ENCODE assay signal across 22 cellular contexts in the genomic region with DNA sequence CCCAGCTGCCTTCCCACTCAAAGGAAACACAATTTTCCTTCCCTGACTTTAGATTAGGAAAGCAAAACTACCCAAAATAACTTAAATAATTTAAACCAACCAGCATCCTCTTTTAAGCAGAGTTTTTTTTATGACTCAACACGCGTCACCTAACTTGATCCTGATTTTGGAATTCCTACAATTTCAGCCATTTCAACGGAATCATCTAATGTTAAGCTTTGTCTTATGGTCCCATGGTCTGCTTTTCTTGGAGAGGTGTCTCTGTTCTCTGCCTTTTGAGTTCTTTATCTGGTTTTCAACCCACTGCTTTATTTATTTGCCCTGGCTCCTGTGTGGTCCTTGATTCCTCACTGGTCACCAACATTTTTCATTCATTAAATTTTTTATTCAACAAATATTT.
A peak's percentile ranks its signal among the peaks of the same experiment; 100 is the strongest.
DNase-seq lines count a peak whose midpoint lies in the region; ATAC-seq and TF ChIP-seq lines count a peak whose summit lies in the region.
"Had no signal": no experiment of that assay in that cellular context is flagged by ENCODE, and none has a peak within 500 bp of the region (broad histone marks: within the 10 kb centered on the region; RNA-seq: fewer than 3 reads in every experiment).

No MANE protein-coding gene starts in this region.

- H2BK5ac ChIP-seq in IMR-90 (ENCODE audit: low read depth, low read length, poor library complexity, severe bottlenecking) = no peak overlapping the region

- no peak for TF ChIP-seq RAD21 in IMR-90 (IDR thresholded peaks at IDR 0.05; ENCODE audit: low read length)

- intact Hi-C loops in IMR-90 (cut with micrococcal nuclease) = no loop called here
- intact Hi-C loops in activated CD4-positive, alpha-beta T cell treated with anti-CD3 and anti-CD28 coated beads, Interleukin-2, amount 10 ng/mL, durations not matched to agents 24 days and 14 days (cut with micrococcal nuclease) = no loop called here

- no peaks in the 10 kb centered on the region for H3K9me3 ChIP-seq in IMR-90 (ENCODE audit: control insufficient read depth, insufficient read depth, low read length)
- H3K9me3 ChIP-seq: esophagus squamous epithelium, neutrophil, prostate gland had no signal

- POLR2A ChIA-PET in IMR-90 (lab: Charles Lee; ENCODE audit: unreplicated experiment) = no interaction called here

- no peaks in the 10 kb centered on the region for H3K9me1 ChIP-seq in IMR-90 (ENCODE audit: insufficient read depth, low read length)

- no peak overlapping the region for H3K4ac ChIP-seq in IMR-90 (ENCODE audit: low read depth, low read length)

- no peak overlapping the region for H2AK5ac ChIP-seq in IMR-90 (ENCODE audit: low read depth, low read length)

- no peaks in the 10 kb centered on the region for H3K4me1 ChIP-seq in IMR-90 (ENCODE audit: control insufficient read depth, insufficient read depth, low read length)
- H3K4me1 ChIP-seq: esophagus squamous epithelium, prostate gland had no signal

- no peak overlapping the region for H3K23ac ChIP-seq in IMR-90 (ENCODE audit: low read depth, low read length)

- BruUV-seq in IMR-90 (replicated peaks; lab: Mats Ljungman, UMichigan) = no TSS peak

- H3K9me3 Mint-ChIP-seq in brain = peaks cover 0 to 13% (median 3%) of the 10 kb centered on the region in 5 experiments
- H3K9me3 Mint-ChIP-seq in neural crest cell = peaks cover 6% of the 10 kb centered on the region
- no peaks in the 10 kb centered on the region for H3K9me3 Mint-ChIP-seq in activated CD4-positive, alpha-beta T cell treated with anti-CD3 and anti-CD28 coated beads, Interleukin-2, amount 10 ng/mL, durations not matched to agents 24 days and 14 days
- H3K9me3 Mint-ChIP-seq: endodermal cell, type B pancreatic cell had no signal

- H3K18ac ChIP-seq in IMR-90 (ENCODE audit: low read depth, low read length) = no peak overlapping the region

- dilution Hi-C loops in IMR-90 (cut with HindIII; ENCODE audit: low sequenced_read_pairs, unreplicated experiment) = no loop called here

- TF ChIP-seq POLR2A in IMR-90 (IDR thresholded peaks at IDR 0.05; ENCODE audit: low read depth, low read length) = no peak

- H2AFZ ChIP-seq in IMR-90 (replicated peaks; ENCODE audit: low read length, poor library complexity) = no peak overlapping the region

- H2AK9ac ChIP-seq in IMR-90 (replicated peaks; ENCODE audit: low read depth, low read length, poor library complexity) = no peak overlapping the region

- H3K14ac ChIP-seq in IMR-90 (replicated peaks; ENCODE audit: low read depth, low read length) = no peak overlapping the region

- TF ChIP-seq CTCF in AG10803 (conservative IDR thresholded peaks at IDR 0.05; ENCODE audit: low read length) (no peak), IMR-90 (conservative IDR thresholded peaks at IDR 0.05; ENCODE audit: low read depth, low read length) (no peak), brain (conservative IDR thresholded peaks at IDR 0.05) (no peak), neural crest cell (conservative IDR thresholded peaks at IDR 0.05) (no peak)

- no peak overlapping the region for H3K27ac ChIP-seq in IMR-90 (ENCODE audit: insufficient read depth, low read length)
- H3K27ac ChIP-seq: esophagus squamous epithelium, neutrophil, prostate gland had no signal

- no peak overlapping the region for H4K91ac ChIP-seq in IMR-90 (ENCODE audit: insufficient read depth, low read depth, low read length)

- H3K36me3 Mint-ChIP-seq in brain (no peaks in the 10 kb centered on the region), neural crest cell (ENCODE audit: low read depth) (no peaks in the 10 kb centered on the region)
- H3K36me3 Mint-ChIP-seq in activated CD4-positive, alpha-beta T cell treated with anti-CD3 and anti-CD28 coated beads, Interleukin-2, amount 10 ng/mL, durations not matched to agents 24 days and 14 days (ENCODE audit: low read depth) = no peaks in the 10 kb centered on the region
- H3K36me3 Mint-ChIP-seq: type B pancreatic cell had no signal

- DNase-seq in AG10803 (ENCODE audit: low read depth) (peak; percentile 25), IMR-90 (peak; percentile 2), neural crest cell (ENCODE audit: low read depth, low spot score) (no peak), medulla oblongata (ENCODE audit: extremely low spot score) (no peak), NCI-H446 (lab: John Stamatoyannopoulos, UW) (no peak)
- DNase-seq in activated CD4-positive, alpha-beta T cell treated with anti-CD3 and anti-CD28 coated beads, Interleukin-2, amount 10 ng/mL, durations not matched to agents 24 days and 14 days = no peak
- DNase-seq: activated CD4-positive, alpha-beta T cell treated with anti-CD3 and anti-CD28 coated beads for 48 hours; activated naive CD4-positive, alpha-beta T cell; activated T-cell treated with anti-CD3 and anti-CD28 coated beads, Interleukin-2, amount 50 U/mL, for 48 hours; C1 segment of cervical spinal cord; Calu3; endodermal cell; esophagus squamous epithelium; KBM-7; NCI-H524 had no signal

- no peak overlapping the region for H4K5ac ChIP-seq in IMR-90 (ENCODE audit: low read depth, low read length)

- no peak overlapping the region for H2BK20ac ChIP-seq in IMR-90 (ENCODE audit: low read depth, low read length)

- no peaks in the 10 kb centered on the region for H3K27me3 ChIP-seq in IMR-90 (ENCODE audit: control insufficient read depth, insufficient read depth, low read length)
- H3K27me3 ChIP-seq: esophagus squamous epithelium, neutrophil had no signal

- no CpG with 5 or more reads among the region's 3 CpGs for WGBS in IMR-90 (ENCODE audit: extremely low coverage in 2 of 2, insufficient read length in 1 of 2), 2 experiments

- no peak overlapping the region for H3K4me2 ChIP-seq in IMR-90 (ENCODE audit: low read depth, low read length)

- H3K27me3 Mint-ChIP-seq in brain (peaks cover 3% of the 10 kb centered on the region), neural crest cell (ENCODE audit: low read depth) (no peaks in the 10 kb centered on the region)
- no peaks in the 10 kb centered on the region for H3K27me3 Mint-ChIP-seq in activated CD4-positive, alpha-beta T cell treated with anti-CD3 and anti-CD28 coated beads, Interleukin-2, amount 10 ng/mL, durations not matched to agents 24 days and 14 days

- H3K9ac ChIP-seq in IMR-90 (ENCODE audit: low read depth, low read length) = no peak overlapping the region

- H3K4me1 Mint-ChIP-seq in brain (peaks cover 10% of the 10 kb centered on the region), neural crest cell (peaks cover 25% of the 10 kb centered on the region)
- H3K4me1 Mint-ChIP-seq in activated CD4-positive, alpha-beta T cell treated with anti-CD3 and anti-CD28 coated beads, Interleukin-2, amount 10 ng/mL, durations not matched to agents 24 days and 14 days = no peaks in the 10 kb centered on the region
- H3K4me1 Mint-ChIP-seq: endodermal cell had no signal

- H3K36me3 ChIP-seq in IMR-90 (ENCODE audit: control insufficient read depth, insufficient read depth, low read length) = no peaks in the 10 kb centered on the region
- H3K36me3 ChIP-seq: esophagus squamous epithelium, neutrophil, prostate gland had no signal

- CTCF ChIA-PET in IMR-90 (lab: Yijun Ruan, JAX) = no interaction called here

- in situ Hi-C loops in IMR-90 (cut with MboI; ENCODE audit: low sequenced_read_pairs) = no loop called here

- H3K56ac ChIP-seq in IMR-90 (ENCODE audit: extremely low read depth, insufficient read depth, low read length) = no peak overlapping the region

- H3K4me3 Mint-ChIP-seq in brain (no peak overlapping the region), neural crest cell (no peak overlapping the region)
- H3K4me3 Mint-ChIP-seq in activated CD4-positive, alpha-beta T cell treated with anti-CD3 and anti-CD28 coated beads, Interleukin-2, amount 10 ng/mL, durations not matched to agents 24 days and 14 days = no peak overlapping the region
- H3K4me3 Mint-ChIP-seq: endodermal cell, type B pancreatic cell had no signal

- no peak overlapping the region for H2BK120ac ChIP-seq in IMR-90 (ENCODE audit: low read depth, low read length)

- H4K20me1 ChIP-seq in IMR-90 (ENCODE audit: insufficient read depth, low read length) = no peaks in the 10 kb centered on the region

- H3K4me3 ChIP-seq in AG10803 (ENCODE audit: low read length) = no peak overlapping the region
- no peak overlapping the region for H3K4me3 ChIP-seq in IMR-90 (ENCODE audit: insufficient read depth, low read depth, low read length)
- H3K4me3 ChIP-seq: esophagus squamous epithelium, lung, prostate gland had no signal

- no peaks in the 10 kb centered on the region for H3K79me1 ChIP-seq in IMR-90 (ENCODE audit: low read depth in 1 of 2, low read length in 2 of 2)

- ATAC-seq in IMR-90 (ENCODE audit: low read depth) (no peak), GM19452 (IDR thresholded peaks at IDR 0.05; ENCODE audit: unreplicated experiment) (no peak)
- ATAC-seq: Panc1 had no signal

- peak overlapping the region in 3 of 5 experiments; percentile 0 to 21 (median 14) for H3K27ac Mint-ChIP-seq in brain
- peak overlapping the region; percentile 81 for H3K27ac Mint-ChIP-seq in neural crest cell (ENCODE audit: unreplicated experiment)
- H3K27ac Mint-ChIP-seq in activated CD4-positive, alpha-beta T cell treated with anti-CD3 and anti-CD28 coated beads, Interleukin-2, amount 10 ng/mL, durations not matched to agents 24 days and 14 days = no peak overlapping the region
- H3K27ac Mint-ChIP-seq: endodermal cell, type B pancreatic cell had no signal

- no peak overlapping the region for H2BK15ac ChIP-seq in IMR-90 (ENCODE audit: low read depth, low read length)

- H4K8ac ChIP-seq in IMR-90 (ENCODE audit: low read depth in 2 of 2, low read length in 2 of 2) = no peak overlapping the region

TF ChIP-seq in IMR-90, 13 proteins besides CTCF, POLR2A, EP300 and RAD21:
- TF ChIP-seq FOS (IDR thresholded peaks at IDR 0.05; ENCODE audit: low read depth, low read length) = no peak
- TF ChIP-seq CHD1 (IDR thresholded peaks at IDR 0.05; ENCODE audit: low read depth, low read length) = no peak
- TF ChIP-seq, protein P1, sequence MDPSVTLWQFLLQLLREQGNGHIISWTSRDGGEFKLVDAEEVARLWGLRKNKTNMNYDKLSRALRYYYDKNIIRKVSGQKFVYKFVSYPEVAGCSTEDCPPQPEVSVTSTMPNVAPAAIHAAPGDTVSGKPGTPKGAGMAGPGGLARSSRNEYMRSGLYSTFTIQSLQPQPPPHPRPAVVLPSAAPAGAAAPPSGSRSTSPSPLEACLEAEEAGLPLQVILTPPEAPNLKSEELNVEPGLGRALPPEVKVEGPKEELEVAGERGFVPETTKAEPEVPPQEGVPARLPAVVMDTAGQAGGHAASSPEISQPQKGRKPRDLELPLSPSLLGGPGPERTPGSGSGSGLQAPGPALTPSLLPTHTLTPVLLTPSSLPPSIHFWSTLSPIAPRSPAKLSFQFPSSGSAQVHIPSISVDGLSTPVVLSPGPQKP (IDR thresholded peaks at IDR 0.05; ENCODE audit: borderline replicate concordance, low read depth, low read length) = no peak
- TF ChIP-seq, protein P2, sequence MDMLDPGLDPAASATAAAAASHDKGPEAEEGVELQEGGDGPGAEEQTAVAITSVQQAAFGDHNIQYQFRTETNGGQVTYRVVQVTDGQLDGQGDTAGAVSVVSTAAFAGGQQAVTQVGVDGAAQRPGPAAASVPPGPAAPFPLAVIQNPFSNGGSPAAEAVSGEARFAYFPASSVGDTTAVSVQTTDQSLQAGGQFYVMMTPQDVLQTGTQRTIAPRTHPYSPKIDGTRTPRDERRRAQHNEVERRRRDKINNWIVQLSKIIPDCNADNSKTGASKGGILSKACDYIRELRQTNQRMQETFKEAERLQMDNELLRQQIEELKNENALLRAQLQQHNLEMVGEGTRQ (IDR thresholded peaks at IDR 0.05; ENCODE audit: low read depth, low read length) = no peak

Comparison
In these comparisons a context has a peak if more than half of its experiments do, and no peak if none do; other contexts are left out.
1. DNase-seq: peak in AG10803 (single experiment) and IMR-90 (single experiment); none in neural crest cell (single experiment), medulla oblongata (single experiment), NCI-H446 (0 of 2) and activated CD4-positive, alpha-beta T cell treated with anti-CD3 and anti-CD28 coated beads, Interleukin-2, amount 10 ng/mL, durations not matched to agents 24 days and 14 days (single experiment).